Comparison of ENCODE assay signal across 8 cellular contexts in the genomic region with DNA sequence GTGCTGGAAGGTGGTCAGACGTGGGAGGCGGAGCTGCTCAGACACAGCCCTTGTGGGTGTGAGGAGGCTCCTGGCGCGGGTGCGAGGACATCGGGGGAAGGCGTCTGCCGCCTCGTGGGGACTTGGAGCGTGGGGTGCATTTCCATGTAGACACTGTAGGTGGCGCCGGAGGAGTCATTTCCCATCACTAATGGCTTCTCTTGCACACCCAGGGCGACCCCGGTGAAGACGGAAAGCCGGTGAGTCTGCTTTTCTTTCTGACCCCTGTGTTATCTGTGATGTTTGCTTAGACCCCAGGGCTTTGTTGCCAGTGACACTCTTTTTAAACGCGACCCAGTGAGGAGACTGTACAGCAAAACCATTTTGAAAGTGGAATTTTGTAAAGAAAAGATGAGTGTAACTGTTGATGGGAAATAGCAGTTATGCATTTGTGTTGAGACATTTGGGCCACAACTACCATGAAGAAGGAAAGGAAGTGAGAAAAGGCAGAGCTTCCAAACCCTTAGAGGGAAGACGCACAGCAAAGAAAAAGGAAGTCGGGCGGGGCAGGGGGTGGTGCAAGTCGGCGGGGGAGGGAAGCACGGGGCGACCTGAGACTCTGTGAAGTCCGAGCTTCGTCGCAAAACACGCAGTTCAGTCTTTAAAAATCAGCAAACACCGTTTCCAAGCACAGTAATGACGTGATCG.
DNase-seq lines count a peak whose midpoint lies in the region; ATAC-seq and TF ChIP-seq lines count a peak whose summit lies in the region.

No MANE protein-coding gene starts in this region.

- H3K27me3 ChIP-seq in WERI-Rb-1 (ENCODE audit: insufficient read depth, low read depth, severe bottlenecking) (no peaks in the 10 kb centered on the region), breast epithelium (no peaks in the 10 kb centered on the region)

- TF ChIP-seq CTCF in WERI-Rb-1 (IDR thresholded peaks at IDR 0.05; ENCODE audit: low read depth, low read length) = peak; percentile 98
- TF ChIP-seq CTCF in breast epithelium (IDR thresholded peaks at IDR 0.05) = peak; percentile 53 to 79 (median 66)

- peak overlapping the region; percentile 37 for H3K4me3 ChIP-seq in WERI-Rb-1 (ENCODE audit: low read depth, low read length)
- H3K4me3 ChIP-seq in breast epithelium = peak overlapping the region in 1 of 3 donors; percentile 17

- in situ Hi-C loops in G401 (cut with HindIII; ENCODE audit: low sequenced_read_pairs) = no loop called here

- TF ChIP-seq POLR2A in breast epithelium (IDR thresholded peaks at IDR 0.05) = no peak

- H3K36me3 ChIP-seq in WERI-Rb-1 (no peaks in the 10 kb centered on the region), breast epithelium (no peaks in the 10 kb centered on the region)

- H3K27ac ChIP-seq in WERI-Rb-1 (peak overlapping the region; percentile 68), breast epithelium (no peak overlapping the region)

- DNase-seq in G401 (ENCODE audit: low spot score) = peak; percentile 70
- DNase-seq in NCI-H128 (lab: John Stamatoyannopoulos, UW; ENCODE audit: unreplicated experiment) = peak; percentile 34
- DNase-seq in WERI-Rb-1 = peak; percentile 94
- DNase-seq in breast epithelium (ENCODE audit: low spot score in 2 of 2) = peak in 1 of 2 donors; percentile 71
- DNase-seq in iris pigment epithelial cell (ENCODE audit: low read depth) = peak; percentile 66
- DNase-seq in stimulated activated CD4-positive, alpha-beta T cell treated with anti-CD3 and anti-CD28 coated beads, Interleukin-12 subunit alpha, Interleukin-12 subunit beta, amount 100 ng/mL, for 48 hours (ENCODE audit: low read depth in 2 of 3, low spot score in 1 of 3) = peak; percentile 69 to 79 (median 72)

- H3K9me3 ChIP-seq in WERI-Rb-1 (ENCODE audit: severe bottlenecking) (no peaks in the 10 kb centered on the region), breast epithelium (no peaks in the 10 kb centered on the region)

- ATAC-seq in HG03045 (IDR thresholded peaks at IDR 0.05; ENCODE audit: unreplicated experiment) (no peak), GM21528 (IDR thresholded peaks at IDR 0.05; ENCODE audit: low FRiP score, unreplicated experiment) (no peak)

- peaks cover 0 to 3% of the 10 kb centered on the region in 2 donors for H3K4me1 ChIP-seq in breast epithelium

- intact Hi-C loops in breast epithelium (cut with DNase I; ENCODE audit: low total_unique reads) = no loop called here
